In the genomic region with DNA sequence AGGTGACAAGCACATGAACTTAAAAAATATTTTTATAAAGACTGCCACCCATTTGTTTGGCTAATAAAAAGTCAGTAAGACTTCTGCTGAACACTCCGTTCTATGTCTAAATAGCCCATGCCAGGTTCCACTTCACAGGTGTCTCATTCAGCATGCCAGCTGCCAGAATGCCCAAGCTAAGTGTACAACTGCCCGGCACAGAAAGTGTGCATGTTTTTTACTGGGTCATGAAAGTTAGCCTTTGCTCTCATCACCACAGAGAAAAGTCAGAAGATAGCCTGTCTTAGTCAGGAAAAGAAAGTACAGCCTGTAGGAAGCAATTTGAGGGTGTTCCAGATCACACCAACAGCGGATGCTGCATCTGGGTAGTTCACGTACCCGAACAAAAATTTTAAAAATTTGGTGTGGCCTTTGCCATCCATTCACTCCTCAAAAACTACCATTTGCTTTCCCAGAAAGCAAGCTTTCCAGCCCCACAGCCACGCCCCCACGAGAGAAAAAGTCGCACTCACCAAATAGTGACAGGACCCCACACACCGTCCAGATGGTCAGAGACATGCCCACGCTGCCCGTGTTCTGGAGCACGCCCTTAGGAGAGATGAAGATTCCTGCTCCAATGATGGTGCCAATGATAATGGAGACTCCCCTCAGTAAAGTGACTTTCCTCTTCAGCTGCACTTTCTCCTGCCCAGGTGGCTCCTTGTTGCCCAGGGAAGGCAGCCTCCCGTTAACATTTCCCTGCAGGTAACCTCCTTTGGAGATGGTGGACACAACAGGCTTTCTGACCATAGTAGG, we compare ENCODE assay signal across 8 cellular contexts. TPM values are rescaled to one million over a fixed set of nuclear protein-coding genes. Genes with fewer than 3 reads are reported as not detected.
A peak's percentile ranks its signal among the peaks of the same experiment; 100 is the strongest.
DNase-seq lines count a peak whose midpoint lies in the region; ATAC-seq, FAIRE-seq and TF ChIP-seq lines count a peak whose summit lies in the region.

No MANE protein-coding gene starts in this region.

- peaks cover 2% of the 10 kb centered on the region for H3K9me3 Mint-ChIP-seq in mesothelial cell of epicardium

- H3K9ac ChIP-seq in NT2/D1 (ENCODE audit: insufficient read length, low read depth): peak overlapping the region; percentile 61

- H3K27ac Mint-ChIP-seq in mesothelial cell of epicardium: peak overlapping the region; percentile 92

- H3K27me3 Mint-ChIP-seq in mesothelial cell of epicardium (ENCODE audit: low read depth): no peaks in the 10 kb centered on the region

- ATAC-seq in GM21737 (IDR thresholded peaks at IDR 0.05; ENCODE audit: unreplicated experiment): peak; percentile 6

- peak overlapping the region; percentile 54 for H3K4me3 ChIP-seq in NT2/D1 (ENCODE audit: insufficient read length, low read depth)
- peak overlapping the region; percentile 95 for H3K4me3 ChIP-seq in bronchial epithelial cell (ENCODE audit: low read depth, low read length)
- H3K4me3 ChIP-seq in effector memory CD4-positive, alpha-beta T cell (ENCODE audit: insufficient read depth, low read depth, low read length, poor library complexity, severe bottlenecking): no peak overlapping the region

- TF ChIP-seq CTCF in bronchial epithelial cell (IDR thresholded peaks at IDR 0.05; ENCODE audit: insufficient read depth, low read length, severe bottlenecking) (no peak), mesothelial cell of epicardium (IDR thresholded peaks at IDR 0.05; ENCODE audit: unreplicated experiment) (no peak)

- peak overlapping the region; percentile 73 for H3K4me3 Mint-ChIP-seq in mesothelial cell of epicardium

- H3K27me3 ChIP-seq in NT2/D1 (ENCODE audit: insufficient read depth, insufficient read length) (no peaks in the 10 kb centered on the region), bronchial epithelial cell (ENCODE audit: control insufficient read depth, insufficient read depth, low read length) (no peaks in the 10 kb centered on the region)
- no peaks in the 10 kb centered on the region for H3K27me3 ChIP-seq in effector memory CD4-positive, alpha-beta T cell (replicated peaks; ENCODE audit: control insufficient read depth, insufficient read depth, low read length, poor library complexity, severe bottlenecking)

- DNase-seq in DMS153 (lab: John Stamatoyannopoulos, UW): peak; percentile 14
- no peak for DNase-seq in NT2/D1 (ENCODE audit: low read depth, low spot score)
- no peak for DNase-seq in bronchial epithelial cell (ENCODE audit: low read depth)
- DNase-seq in mesothelial cell of epicardium (ENCODE audit: low spot score in 2 of 2, unreplicated experiment in 2 of 2): peak in 1 of 2 experiments; percentile 39
- no peak for DNase-seq in effector memory CD4-positive, alpha-beta T cell
- no peak for DNase-seq in stimulated activated CD4-positive, alpha-beta T cell treated with anti-CD3 and anti-CD28 coated beads, Interleukin-12 subunit alpha, Interleukin-12 subunit beta, amount 100 ng/mL, for 4 hours
- no peak for DNase-seq in pons (ENCODE audit: low spot score)

- H3K9me3 ChIP-seq in NT2/D1 (ENCODE audit: insufficient read depth, low read length): no peaks in the 10 kb centered on the region
- no peaks in the 10 kb centered on the region for H3K9me3 ChIP-seq in effector memory CD4-positive, alpha-beta T cell (ENCODE audit: control insufficient read depth, low read length)

- FAIRE-seq in bronchial epithelial cell (lab: Jason Lieb, UNC): no peak

- no peaks in the 10 kb centered on the region for H3K36me3 ChIP-seq in NT2/D1 (ENCODE audit: insufficient read depth, insufficient read length, low read length)
- no peaks in the 10 kb centered on the region for H3K36me3 ChIP-seq in bronchial epithelial cell (ENCODE audit: control insufficient read depth, insufficient read depth, low read length)
- no peaks in the 10 kb centered on the region for H3K36me3 ChIP-seq in effector memory CD4-positive, alpha-beta T cell (ENCODE audit: control insufficient read depth, insufficient read depth, low read length)

- no peak overlapping the region for H3K27ac ChIP-seq in effector memory CD4-positive, alpha-beta T cell (ENCODE audit: insufficient read depth, low read length, poor library complexity, severe bottlenecking)

- H3K4me1 ChIP-seq in NT2/D1 (ENCODE audit: insufficient read depth, insufficient read length): no peaks in the 10 kb centered on the region
- no peaks in the 10 kb centered on the region for H3K4me1 ChIP-seq in effector memory CD4-positive, alpha-beta T cell (ENCODE audit: control insufficient read depth, insufficient read depth, low read length, poor library complexity, severe bottlenecking)

- peaks cover 30% of the 10 kb centered on the region for H3K4me1 Mint-ChIP-seq in mesothelial cell of epicardium

- H3K36me3 Mint-ChIP-seq in mesothelial cell of epicardium: peaks cover under 1% of the 10 kb centered on the region

RNA-seq across cellular contexts. Expression of a gene that starts 0.7 kb away (rescaled TPM):
- total RNA-seq in bronchial epithelial cell (126 and 129 TPM in 2 replicates), mesothelial cell of epicardium (2.8 to 3.4 TPM (median 3.0 TPM) in 3 replicates)

Comparison
In these comparisons a context has a peak if more than half of its experiments do, and no peak if none do; other contexts are left out.
1. RNA of a gene that starts 0.7 kb away (total RNA-seq): 126 to 129 TPM in bronchial epithelial cell; 2.8 to 3.4 TPM in mesothelial cell of epicardium; every median in the first group is over 10 times any median in the second.